In genomic region chr2:166375205-166375735, GRCh38 we compare ENCODE assay signal across 1 cellular context.
TF ChIP-seq lines count a peak whose summit lies in the region.

No MANE protein-coding gene starts in this region.

TF ChIP-seq in GM23338, 12 proteins besides CTCF, POLR2A, EP300 and RAD21 (continued from another document):
- no peak for TF ChIP-seq ZNF462 (CRISPR knock-in tag; IDR thresholded peaks at IDR 0.05)
